In the genomic region with DNA sequence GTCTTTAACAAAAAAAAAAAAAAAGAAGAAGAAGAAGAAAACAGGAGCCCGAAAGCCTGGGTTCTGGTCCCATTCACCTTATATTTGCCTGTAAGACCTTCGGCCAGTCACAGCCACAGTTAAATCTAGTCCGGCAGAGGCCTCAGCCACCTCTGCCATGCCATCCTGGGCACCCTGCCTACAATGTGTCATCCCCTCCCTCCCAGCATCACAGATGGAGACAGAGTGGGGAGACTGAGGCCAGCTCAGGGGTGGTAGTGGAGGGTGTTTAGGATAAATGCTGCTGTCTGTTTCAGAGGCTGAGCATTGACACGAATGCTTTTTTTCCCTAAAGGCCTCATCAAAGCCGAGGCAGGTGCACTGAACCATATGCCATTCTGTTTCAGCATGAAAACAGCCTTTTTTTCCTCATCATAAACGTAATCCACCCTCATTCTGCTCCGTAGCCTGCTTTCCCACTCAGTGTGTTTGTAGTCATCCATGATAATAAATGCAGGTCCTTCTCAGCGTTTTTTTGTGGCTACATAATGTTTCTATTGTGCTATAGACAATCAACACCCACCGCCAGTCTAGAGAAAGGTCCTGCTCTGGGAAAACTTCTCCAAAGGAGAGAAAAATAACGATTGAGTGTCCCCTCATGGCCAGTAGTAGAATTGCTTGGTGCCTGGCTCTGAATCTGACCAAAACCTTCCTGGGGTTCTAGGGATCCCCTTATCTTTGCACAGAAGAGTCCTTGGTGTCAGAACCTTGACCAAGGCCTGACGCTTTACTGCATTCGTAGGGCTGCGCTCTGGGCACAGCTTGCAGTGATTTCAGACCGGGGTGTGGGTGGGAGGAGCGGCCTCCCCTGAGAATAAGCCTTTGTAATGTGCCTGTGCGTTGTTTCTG, we compare ENCODE assay signal across 9 cellular contexts. TPM values are rescaled to one million over a fixed set of nuclear protein-coding genes. Genes with fewer than 3 reads are reported as not detected.
A peak's percentile ranks its signal among the peaks of the same experiment; 100 is the strongest.
DNase-seq lines count a peak whose midpoint lies in the region; ATAC-seq and TF ChIP-seq lines count a peak whose summit lies in the region.
"Had no signal": no experiment of that assay in that cellular context is flagged by ENCODE, and none has a peak within 500 bp of the region (broad histone marks: within the 10 kb centered on the region; RNA-seq: fewer than 3 reads in every experiment).

No MANE protein-coding gene starts in this region.

- peak overlapping the region; percentile 77 for H3K4me2 ChIP-seq in Karpas-422 (ENCODE audit: low read depth, low read length, poor library complexity, severe bottlenecking)
- H3K4me2 ChIP-seq in neural progenitor cell, result no peak overlapping the region

- intact Hi-C loops in body of pancreas (cut with DNase I), result loop anchor here (10.0 kb wide), 2 partner anchors 71 to 171 kb away; no protein-coding TSS in a partner anchor

- no peaks in the 10 kb centered on the region for H3K9me2 ChIP-seq in Karpas-422 (replicated peaks; ENCODE audit: insufficient read depth, low read length)

- H3K4me3 Mint-ChIP-seq in chondrocyte (ENCODE audit: unreplicated experiment) (no peak overlapping the region), neural progenitor cell (no peak overlapping the region)

- TF ChIP-seq CTCF in chondrocyte (IDR thresholded peaks at IDR 0.05), result peak; percentile 76
- TF ChIP-seq CTCF in neural progenitor cell (IDR thresholded peaks at IDR 0.05), result peak; percentile 64
- TF ChIP-seq CTCF in body of pancreas (IDR thresholded peaks at IDR 0.05), result peak in 1 of 7 experiments; percentile 10

- peaks cover 66% of the 10 kb centered on the region for H3K4me1 ChIP-seq in Karpas-422 (ENCODE audit: low read length)
- peaks cover 7% of the 10 kb centered on the region for H3K4me1 ChIP-seq in neural progenitor cell
- H3K4me1 ChIP-seq in body of pancreas, result peaks cover 33% of the 10 kb centered on the region
- H3K4me1 ChIP-seq: SJSA1 had no signal

- DNase-seq in D341Med (ENCODE audit: low spot score) (peak; percentile 25), Karpas-422 (peak; percentile 52), chondrocyte (ENCODE audit: low spot score) (no peak), neural progenitor cell (ENCODE audit: low spot score) (peak; percentile 78), DMS79 (lab: John Stamatoyannopoulos, UW) (no peak), body of pancreas (no peak)
- DNase-seq in activated naive CD4-positive, alpha-beta T cell treated with Interleukin-2 at 50 U/mL for 16 hours, result no peak

- no peak overlapping the region for H3K4me3 ChIP-seq in Karpas-422 (ENCODE audit: low read length)
- H3K4me3 ChIP-seq in neural progenitor cell, result no peak overlapping the region
- no peak overlapping the region for H3K4me3 ChIP-seq in body of pancreas
- H3K4me3 ChIP-seq: SJSA1 had no signal

- peak overlapping the region; percentile 42; the same call in 1 of the 2 replicates for H3K9ac ChIP-seq in Karpas-422 (ENCODE audit: low read length)
- no peak overlapping the region for H3K9ac ChIP-seq in neural progenitor cell

- no peak for TF ChIP-seq POLR2A in body of pancreas (IDR thresholded peaks at IDR 0.05)

- H3K27me3 ChIP-seq in Karpas-422 (ENCODE audit: low read length), result no peaks in the 10 kb centered on the region
- no peaks in the 10 kb centered on the region for H3K27me3 ChIP-seq in neural progenitor cell
- no peaks in the 10 kb centered on the region for H3K27me3 ChIP-seq in body of pancreas
- H3K27me3 ChIP-seq: SJSA1 had no signal

- H3K9me3 ChIP-seq in Karpas-422 (ENCODE audit: low read length) (no peaks in the 10 kb centered on the region), neural progenitor cell (ENCODE audit: low read depth) (no peaks in the 10 kb centered on the region), body of pancreas (no peaks in the 10 kb centered on the region)
- H3K9me3 ChIP-seq: SJSA1 had no signal

- peaks cover 19% of the 10 kb centered on the region for H3K36me3 Mint-ChIP-seq in chondrocyte (ENCODE audit: low read depth)
- peaks cover 3% of the 10 kb centered on the region for H3K36me3 Mint-ChIP-seq in neural progenitor cell

- H4K20me1 ChIP-seq in Karpas-422 (ENCODE audit: insufficient read depth, low read depth, low read length), result no peaks in the 10 kb centered on the region
- no peaks in the 10 kb centered on the region for H4K20me1 ChIP-seq in neural progenitor cell (ENCODE audit: low read depth)

- H3K4me1 Mint-ChIP-seq in chondrocyte (ENCODE audit: low read depth) (peaks cover 18% of the 10 kb centered on the region), neural progenitor cell (peaks cover 41% of the 10 kb centered on the region)

- H3K9me3 Mint-ChIP-seq in chondrocyte (ENCODE audit: low read depth) (no peaks in the 10 kb centered on the region), neural progenitor cell (no peaks in the 10 kb centered on the region)

- H3K27me3 Mint-ChIP-seq in chondrocyte (ENCODE audit: low read depth) (no peaks in the 10 kb centered on the region), neural progenitor cell (ENCODE audit: insufficient read depth, low read depth) (peaks cover 5% of the 10 kb centered on the region)

- H3K79me2 ChIP-seq in Karpas-422 (ENCODE audit: low read length) (no peaks in the 10 kb centered on the region), neural progenitor cell (ENCODE audit: low read depth) (no peaks in the 10 kb centered on the region)

- no peak overlapping the region for H2AFZ ChIP-seq in Karpas-422 (ENCODE audit: low read length)
- no peak overlapping the region for H2AFZ ChIP-seq in neural progenitor cell (replicated peaks)

- H3K36me3 ChIP-seq in Karpas-422 (ENCODE audit: insufficient read depth, low read length) (no peaks in the 10 kb centered on the region), neural progenitor cell (no peaks in the 10 kb centered on the region), body of pancreas (replicated peaks in 1 of 2; ENCODE audit: insufficient read depth in 1 of 2, low read depth in 2 of 2) (peaks cover 6 to 9% of the 10 kb centered on the region in 2 donors)

- H3K27ac ChIP-seq in Karpas-422 (ENCODE audit: low read length) (no peak overlapping the region), neural progenitor cell (no peak overlapping the region), body of pancreas (no peak overlapping the region)
- H3K27ac ChIP-seq: SJSA1 had no signal

- H3K27ac Mint-ChIP-seq in chondrocyte (ENCODE audit: unreplicated experiment) (no peak overlapping the region), neural progenitor cell (peak overlapping the region; percentile 87)

- H3F3A ChIP-seq in neural progenitor cell (ENCODE audit: low read depth), result peaks cover 4% of the 10 kb centered on the region

- WGBS in body of pancreas, 2 donors, result 76 to 77% methylated on average over 13 to 16 of the region's 16 CpGs

- ATAC-seq in GM18909 (IDR thresholded peaks at IDR 0.05; ENCODE audit: poor library complexity, unreplicated experiment) (no peak), body of pancreas (no peak)

RNA-seq across cellular contexts. Expression of gene TSPAN9, which starts 41.1 kb away (rescaled TPM):
- 0.25 and 2.0 TPM in 2 replicates for total RNA-seq in Karpas-422 (2014; rRNA removed; shearing (Covaris generic); ENCODE audit: low replicate concordance)
- total RNA-seq in chondrocyte, result 50.4 to 98.1 TPM (median 54.4 TPM) in 3 replicates
- 7.8 and 26.2 TPM in 2 replicates for total RNA-seq in neural progenitor cell (ENCODE audit: low replicate concordance)
- total RNA-seq in body of pancreas, result 10 to 100 TPM; 14.0 to 18.5 TPM

Comparison
In these comparisons a context has a peak if more than half of its experiments do, and no peak if none do; other contexts are left out.
1. DNase-seq: peak in D341Med (single experiment), Karpas-422 (single experiment) and neural progenitor cell (single experiment); none in chondrocyte (single experiment), DMS79 (single experiment), activated naive CD4-positive, alpha-beta T cell treated with Interleukin-2 at 50 U/mL for 16 hours (single experiment) and body of pancreas (0 of 4).